Comparison of ENCODE assay signal across 10 cellular contexts in the genomic region with DNA sequence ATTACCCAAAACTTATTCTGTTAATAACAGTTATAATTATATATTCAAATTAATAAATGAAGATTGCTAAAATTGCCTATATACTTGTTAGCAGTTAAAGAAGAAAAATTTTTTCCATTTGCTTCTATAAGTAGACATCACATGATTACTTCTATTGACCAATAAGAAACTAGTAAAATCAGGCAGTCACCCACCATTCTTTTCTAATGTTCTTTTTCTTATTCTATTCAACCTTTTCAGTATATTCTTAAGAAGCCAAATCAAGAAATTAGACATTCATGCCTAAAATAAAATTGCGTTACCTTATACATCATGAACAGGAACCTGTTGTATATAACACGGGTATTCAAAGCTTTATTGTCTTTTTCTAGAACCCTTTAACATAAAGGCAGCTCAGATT.
DNase-seq lines count a peak whose midpoint lies in the region; TF ChIP-seq lines count a peak whose summit lies in the region.
"Had no signal": no experiment of that assay in that cellular context is flagged by ENCODE, and none has a peak within 500 bp of the region (broad histone marks: within the 10 kb centered on the region; RNA-seq: fewer than 3 reads in every experiment).

No MANE protein-coding gene starts in this region.

- H3K4me3 Mint-ChIP-seq in neural crest cell (peak overlapping the region; percentile 64), endodermal cell (no peak overlapping the region)

- in situ Hi-C loops in G401 (cut with HindIII; ENCODE audit: low sequenced_read_pairs), result no loop called here

- H4K20me1 ChIP-seq in Loucy (ENCODE audit: insufficient read depth, low read length, poor library complexity, severe bottlenecking), result peaks cover 20% of the 10 kb centered on the region

- H3K36me3 ChIP-seq in BJ (ENCODE audit: control insufficient read depth, insufficient read depth, low read length) (no peaks in the 10 kb centered on the region), Loucy (ENCODE audit: insufficient read depth, low read length) (no peaks in the 10 kb centered on the region), trophoblast cell (ENCODE audit: control insufficient read depth in 1 of 2, insufficient read depth in 2 of 2, low read length in 2 of 2) (peaks cover 0 to 2% of the 10 kb centered on the region in 2 experiments), endodermal cell (ENCODE audit: control insufficient read depth, insufficient read depth, low read length) (peaks cover 9% of the 10 kb centered on the region)

- DNase-seq in BJ (ENCODE audit: low read depth) (no peak), coronary artery (ENCODE audit: low spot score) (no peak), neural crest cell (ENCODE audit: low read depth, low spot score) (no peak), trophoblast cell (no peak), endodermal cell (no peak), G401 (ENCODE audit: low spot score) (no peak)
- no peak for DNase-seq in activated CD4-positive, alpha-beta T cell treated with anti-CD3 and anti-CD28 coated beads for 4 hours
- DNase-seq: caudate nucleus, NCI-H748 treated with DMSO at 0.1 percent for 48 hours had no signal

- no CpG with 5 or more reads among the region's 2 CpGs for WGBS in trophoblast cell (ENCODE audit: extremely low coverage, insufficient coverage, insufficient read length)
- WGBS in endodermal cell (ENCODE audit: insufficient coverage in 1 of 2, insufficient read length in 1 of 2), 2 experiments, result 90 to 100% methylated on average over 2 of the region's 2 CpGs

- peak overlapping the region; percentile 84 for H3K9ac ChIP-seq in Loucy (ENCODE audit: low read depth, low read length, poor library complexity, severe bottlenecking)
- no peak overlapping the region for H3K9ac ChIP-seq in trophoblast cell (ENCODE audit: low read length)
- H3K9ac ChIP-seq in endodermal cell (ENCODE audit: extremely low read depth, low read length, poor library complexity, severe bottlenecking), result no peak overlapping the region

- POLR2A ChIA-PET in BJ (lab: Charles Lee), result no interaction called here

- no peak overlapping the region for H3K14ac ChIP-seq in trophoblast cell (ENCODE audit: low read length)

- H3K79me2 ChIP-seq in Loucy (ENCODE audit: insufficient read depth, low read length) (peaks cover 85% of the 10 kb centered on the region), trophoblast cell (ENCODE audit: control insufficient read depth, insufficient read depth, low read length, poor library complexity) (no peaks in the 10 kb centered on the region)

- no peak overlapping the region for H3K4ac ChIP-seq in trophoblast cell (ENCODE audit: low read depth, low read length)

- no peaks in the 10 kb centered on the region for H3K9me3 Mint-ChIP-seq in neural crest cell
- peaks cover 21% of the 10 kb centered on the region for H3K9me3 Mint-ChIP-seq in endodermal cell

- H4K91ac ChIP-seq in trophoblast cell (ENCODE audit: low read depth, low read length), result no peak overlapping the region

- no peak overlapping the region for H2BK5ac ChIP-seq in trophoblast cell (ENCODE audit: low read depth, low read length, poor library complexity)

- H3K4me1 Mint-ChIP-seq in neural crest cell, result peaks cover 29% of the 10 kb centered on the region
- H3K4me1 Mint-ChIP-seq in endodermal cell, result peaks cover 4% of the 10 kb centered on the region

- H3K27me3 Mint-ChIP-seq in neural crest cell (ENCODE audit: low read depth), result no peaks in the 10 kb centered on the region
- H3K27me3 Mint-ChIP-seq in endodermal cell (ENCODE audit: insufficient read depth), result no peaks in the 10 kb centered on the region

- H3K27me3 ChIP-seq in BJ (ENCODE audit: control insufficient read depth, insufficient read depth, low read length) (no peaks in the 10 kb centered on the region), Loucy (ENCODE audit: insufficient read depth, low read length, poor library complexity, severe bottlenecking) (no peaks in the 10 kb centered on the region), trophoblast cell (ENCODE audit: insufficient read depth, low read length) (no peaks in the 10 kb centered on the region), endodermal cell (ENCODE audit: control insufficient read depth, insufficient read depth, low read length, poor library complexity, severe bottlenecking) (no peaks in the 10 kb centered on the region)

- H3K23ac ChIP-seq in trophoblast cell (ENCODE audit: low read length), result no peak overlapping the region

- H3K4me2 ChIP-seq in Loucy (ENCODE audit: low read depth, low read length, poor library complexity, severe bottlenecking), result peak overlapping the region; percentile 77
- H3K4me2 ChIP-seq in trophoblast cell (ENCODE audit: low read length), result no peak overlapping the region

- H2AFZ ChIP-seq in Loucy (ENCODE audit: low read length), result no peak overlapping the region
- no peak overlapping the region for H2AFZ ChIP-seq in trophoblast cell (ENCODE audit: insufficient read depth, low read length, poor library complexity)

- H4K12ac ChIP-seq in trophoblast cell (ENCODE audit: low read depth, low read length), result no peak overlapping the region

- no peak overlapping the region for H3K27ac Mint-ChIP-seq in neural crest cell (ENCODE audit: unreplicated experiment)
- H3K27ac Mint-ChIP-seq in endodermal cell, result no peak overlapping the region

- H3K36me3 Mint-ChIP-seq in neural crest cell (ENCODE audit: low read depth) (no peaks in the 10 kb centered on the region), endodermal cell (ENCODE audit: low read depth) (no peaks in the 10 kb centered on the region)

- peaks cover 50% of the 10 kb centered on the region for H3K4me1 ChIP-seq in Loucy (ENCODE audit: insufficient read depth, low read length, poor library complexity, severe bottlenecking)
- peaks cover 0 to 2% of the 10 kb centered on the region in 2 experiments for H3K4me1 ChIP-seq in trophoblast cell (ENCODE audit: control insufficient read depth in 1 of 2, insufficient read depth in 2 of 2, low read length in 2 of 2)
- H3K4me1 ChIP-seq in endodermal cell (ENCODE audit: control insufficient read depth, insufficient read depth, low read length), result no peaks in the 10 kb centered on the region

- H3K9me3 ChIP-seq in Loucy (ENCODE audit: insufficient read depth, low read depth, low read length), result no peaks in the 10 kb centered on the region
- H3K9me3 ChIP-seq in trophoblast cell (ENCODE audit: insufficient read depth, low read depth, low read length), result no peaks in the 10 kb centered on the region
- H3K9me3 ChIP-seq in endodermal cell (ENCODE audit: control insufficient read depth, low read length), result no peaks in the 10 kb centered on the region

- H3K4me3 ChIP-seq in BJ (ENCODE audit: low read depth, low read length) (peak overlapping the region; percentile 47), Loucy (ENCODE audit: low read length, poor library complexity, severe bottlenecking) (peak overlapping the region; percentile 86), coronary artery (peak overlapping the region; percentile 63), trophoblast cell (ENCODE audit: low read depth, low read length) (no peak overlapping the region), endodermal cell (ENCODE audit: low read length) (no peak overlapping the region)

- no peaks in the 10 kb centered on the region for H3K9me2 ChIP-seq in Loucy (replicated peaks; ENCODE audit: low read depth, low read length)

- no peak overlapping the region for H2BK12ac ChIP-seq in trophoblast cell (ENCODE audit: low read length)

- H2BK120ac ChIP-seq in trophoblast cell (ENCODE audit: insufficient read depth, low read length, poor library complexity), result no peak overlapping the region

- TF ChIP-seq CTCF in BJ (IDR thresholded peaks at IDR 0.05; ENCODE audit: insufficient read depth, low read depth, low read length), result no peak
- no peak for TF ChIP-seq CTCF in Loucy (conservative IDR thresholded peaks at IDR 0.05; ENCODE audit: low read length)
- no peak for TF ChIP-seq CTCF in coronary artery (IDR thresholded peaks at IDR 0.05)
- TF ChIP-seq CTCF in neural crest cell (conservative IDR thresholded peaks at IDR 0.05), result no peak
- TF ChIP-seq CTCF in endodermal cell (conservative IDR thresholded peaks at IDR 0.05), result no peak

- 0 out of 2 replicates have a peak, but pooled peaks cover 2% of the 10 kb centered on the region for H3F3A ChIP-seq in Loucy (ENCODE audit: low read depth)

- no peak overlapping the region for H3K18ac ChIP-seq in trophoblast cell (ENCODE audit: low read length)

- H3K27ac ChIP-seq in coronary artery, result peak overlapping the region; percentile 60 to 81
- no peak overlapping the region for H3K27ac ChIP-seq in trophoblast cell (ENCODE audit: low read depth, low read length)
- H3K27ac ChIP-seq in endodermal cell (ENCODE audit: low read depth, low read length), result no peak overlapping the region

- H3K79me1 ChIP-seq in trophoblast cell (ENCODE audit: low read length), result no peaks in the 10 kb centered on the region

- no peak overlapping the region for H4K8ac ChIP-seq in trophoblast cell (ENCODE audit: low read depth, low read length)

- CTCF ChIA-PET in BJ (lab: Yijun Ruan, JAX), result no interaction called here

- H2AK5ac ChIP-seq in trophoblast cell (ENCODE audit: low read length), result no peak overlapping the region

Comparison
In these comparisons a context has a peak if more than half of its experiments do, and no peak if none do; other contexts are left out.
1. H3K4me3 ChIP-seq: peak in BJ (single experiment), Loucy (single experiment) and coronary artery (single experiment); none in trophoblast cell (single experiment) and endodermal cell (single experiment).
2. H3K27ac ChIP-seq: peak in coronary artery (2 of 2); none in trophoblast cell (single experiment) and endodermal cell (single experiment).